ENCODE assay signal across 30 cellular contexts in genomic region chr5:163759000-163759730, GRCh38.
"Had no signal": no experiment of that assay in that cellular context is flagged by ENCODE, and none has a peak within 500 bp of the region (broad histone marks: within the 10 kb centered on the region; RNA-seq: fewer than 3 reads in every experiment).

No MANE protein-coding gene starts in this region.

- H3K4me3 ChIP-seq: cardiac muscle cell, SK-N-MC had no signal

- H3K27ac Mint-ChIP-seq: activated CD4-positive, alpha-beta T cell treated with anti-CD3 and anti-CD28 coated beads, Interleukin-2, amount 10 ng/mL, durations not matched to agents 24 days and 14 days; activated naive CD4-positive, alpha-beta T cell treated with anti-CD3 and anti-CD28 coated beads for 36 hours; activated naive CD8-positive, alpha-beta T cell; activated T-helper 17 cell treated with anti-CD3 and anti-CD28 coated beads, Interleukin-2, amount 50 U/mL, for 72 hours; brain; T-helper 17 cell; WTC11 had no signal

- H3K36me3 ChIP-seq: cardiac muscle cell had no signal

- H3K27me3 Mint-ChIP-seq: activated CD4-positive, alpha-beta T cell treated with anti-CD3 and anti-CD28 coated beads, Interleukin-2, amount 10 ng/mL, durations not matched to agents 24 days and 14 days; T-helper 17 cell had no signal

- ATAC-seq: activated T-helper 17 cell treated with anti-CD3 and anti-CD28 coated beads, Interleukin-2, amount 50 U/mL, for 72 hours; Panc1; Right ventricle myocardium inferior; T-helper 17 cell; WTC11 had no signal

- DNase-seq: activated CD4-positive, alpha-beta T cell treated with anti-CD3 and anti-CD28 coated beads for 1 hour; activated CD4-positive, alpha-beta T cell treated with anti-CD3 and anti-CD28 coated beads, Interleukin-2, amount 10 ng/mL, durations not matched to agents 24 days and 14 days; activated CD4-positive, alpha-beta T cell treated with anti-CD3 and anti-CD28 coated beads, Interleukin-2, amount 50 U/mL, for 48 hours; activated CD8-positive, alpha-beta memory T cell treated with anti-CD3 and anti-CD28 coated beads for 24 hours; activated gamma-delta T cell; activated naive CD4-positive, alpha-beta T cell treated with anti-CD3 and anti-CD28 coated beads for 36 hours; activated T-cell treated with anti-CD3 and anti-CD28 coated beads for 4 hours; activated T-cell treated with anti-CD3 and anti-CD28 coated beads, Interleukin-2, amount 50 U/mL, for 48 hours; amygdala; KG1; NCI-H1092; NCI-H1694; NCI-H2029; NCI-H2107; NCI-H2171 treated with DMSO at 0.1 percent for 48 hours; NCI-H226; NCI-H526; NCI-H82; OCI-M1; RPMI8226; T-helper 17 cell; T-helper 9 cell had no signal

- H3K9me3 Mint-ChIP-seq: activated CD4-positive, alpha-beta T cell treated with anti-CD3 and anti-CD28 coated beads, Interleukin-2, amount 10 ng/mL, durations not matched to agents 24 days and 14 days; activated naive CD4-positive, alpha-beta T cell treated with anti-CD3 and anti-CD28 coated beads for 36 hours; WTC11 had no signal

- H3K27me3 ChIP-seq: cardiac muscle cell had no signal

- H3K27ac ChIP-seq: SK-N-MC had no signal

- H3K4me1 Mint-ChIP-seq: activated CD4-positive, alpha-beta T cell treated with anti-CD3 and anti-CD28 coated beads, Interleukin-2, amount 10 ng/mL, durations not matched to agents 24 days and 14 days; activated T-helper 17 cell treated with anti-CD3 and anti-CD28 coated beads, Interleukin-2, amount 50 U/mL, for 72 hours; T-helper 17 cell had no signal

- H3K4me3 Mint-ChIP-seq: activated CD4-positive, alpha-beta T cell treated with anti-CD3 and anti-CD28 coated beads, Interleukin-2, amount 10 ng/mL, durations not matched to agents 24 days and 14 days; activated naive CD4-positive, alpha-beta T cell treated with anti-CD3 and anti-CD28 coated beads for 36 hours; activated naive CD8-positive, alpha-beta T cell; activated T-helper 17 cell treated with anti-CD3 and anti-CD28 coated beads, Interleukin-2, amount 50 U/mL, for 72 hours; brain; T-helper 17 cell; WTC11 had no signal

- H3K36me3 Mint-ChIP-seq: activated naive CD8-positive, alpha-beta T cell; brain; WTC11 had no signal
